In the genomic region with DNA sequence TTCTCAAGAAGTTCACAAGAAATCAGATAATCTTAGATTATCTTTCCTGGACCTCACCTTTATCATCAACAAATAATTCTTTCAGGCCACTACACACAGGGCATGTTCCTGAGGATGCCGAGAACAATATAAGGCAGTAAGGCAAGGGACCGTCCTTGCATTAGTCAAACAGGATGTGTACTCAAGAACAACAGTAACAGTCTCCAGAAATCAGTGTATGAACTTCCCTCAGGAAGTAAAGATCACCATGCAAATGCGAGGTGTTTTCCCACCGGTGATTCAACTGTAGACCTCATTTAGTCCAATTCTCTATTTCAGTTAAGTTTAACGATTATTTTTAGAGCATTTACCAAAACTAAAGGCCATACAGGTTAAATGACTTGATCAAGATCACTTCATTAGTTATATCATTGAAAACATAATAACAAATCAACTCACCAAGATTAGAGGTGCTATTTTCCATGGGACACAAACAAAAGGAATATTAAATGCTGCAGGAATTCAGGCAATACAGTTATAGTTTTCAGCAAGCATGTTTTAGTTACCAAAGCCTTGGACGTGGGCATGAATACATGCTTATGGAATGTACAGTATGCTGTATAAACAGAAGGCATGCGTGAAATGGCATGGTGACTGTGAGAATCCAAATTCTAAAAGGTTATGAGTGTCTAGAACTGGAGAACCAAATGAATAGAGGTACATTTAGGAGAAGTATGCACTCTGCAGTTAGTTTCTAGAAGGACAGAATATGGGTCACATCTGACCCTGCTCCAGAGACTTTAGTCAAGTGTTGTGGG, we compare ENCODE assay signal across 11 cellular contexts.
DNase-seq lines count a peak whose midpoint lies in the region; ATAC-seq and TF ChIP-seq lines count a peak whose summit lies in the region.
"Had no signal": no experiment of that assay in that cellular context is flagged by ENCODE, and none has a peak within 500 bp of the region (broad histone marks: within the 10 kb centered on the region; RNA-seq: fewer than 3 reads in every experiment).

No MANE protein-coding gene starts in this region.

- no peaks in the 10 kb centered on the region for H3K36me3 ChIP-seq in CD8-positive, alpha-beta memory T cell (ENCODE audit: insufficient read depth, low read length)

- H3K9me3 ChIP-seq in CD8-positive, alpha-beta memory T cell (ENCODE audit: low read length): no peaks in the 10 kb centered on the region

- CTCF ChIA-PET in CD8-positive, alpha-beta memory T cell (lab: Charles Lee): no interaction called here

- DNase-seq in ELR (ENCODE audit: low read depth): peak; percentile 8
- DNase-seq in fibroblast of villous mesenchyme (ENCODE audit: low read depth): peak; percentile 21
- DNase-seq in NCI-H226: no peak
- DNase-seq in NCI-H526 (lab: John Stamatoyannopoulos, UW): no peak
- no peak for DNase-seq in HCEC 1CT
- no peak for DNase-seq in CD8-positive, alpha-beta memory T cell
- DNase-seq: activated T-cell treated with anti-CD3 and anti-CD28 coated beads, Interleukin-2, amount 50 U/mL, for 72 hours; GOT3; NCI-H1048 had no signal

- no peak overlapping the region for H3K27ac ChIP-seq in CD8-positive, alpha-beta memory T cell (ENCODE audit: low read depth, low read length)

- no peaks in the 10 kb centered on the region for H3K27me3 ChIP-seq in CD8-positive, alpha-beta memory T cell (ENCODE audit: insufficient read depth, low read length, poor library complexity, severe bottlenecking)

- no peak overlapping the region for H3K4me3 ChIP-seq in fibroblast of villous mesenchyme (ENCODE audit: low read depth, low read length)
- H3K4me3 ChIP-seq in CD8-positive, alpha-beta memory T cell (ENCODE audit: low read length): no peak overlapping the region

- H3K4me1 ChIP-seq in CD8-positive, alpha-beta memory T cell (ENCODE audit: insufficient read depth, low read length): no peaks in the 10 kb centered on the region

- H3K4me3 Mint-ChIP-seq in CD8-positive, alpha-beta memory T cell: no peak overlapping the region

- H3K36me3 Mint-ChIP-seq in CD8-positive, alpha-beta memory T cell: no peaks in the 10 kb centered on the region

- no peak for TF ChIP-seq CTCF in fibroblast of villous mesenchyme (IDR thresholded peaks at IDR 0.05; ENCODE audit: insufficient read depth, low read depth, low read length)

- H3K4me1 Mint-ChIP-seq in CD8-positive, alpha-beta memory T cell: peaks cover 5 to 10% (median 9%) of the 10 kb centered on the region in 3 donors

- no peaks in the 10 kb centered on the region for H3K9me3 Mint-ChIP-seq in CD8-positive, alpha-beta memory T cell
- H3K9me3 Mint-ChIP-seq: activated T-cell treated with anti-CD3 and anti-CD28 coated beads, Interleukin-2, amount 50 U/mL, for 72 hours had no signal

- POLR2A ChIA-PET in CD8-positive, alpha-beta memory T cell (lab: Charles Lee): no interaction called here

- peak; percentile 52 for ATAC-seq in GM21515 (IDR thresholded peaks at IDR 0.05; ENCODE audit: unreplicated experiment)
- ATAC-seq in HG03460 (IDR thresholded peaks at IDR 0.05; ENCODE audit: unreplicated experiment): peak; percentile 50

- H3K27me3 Mint-ChIP-seq in CD8-positive, alpha-beta memory T cell: peaks cover 19 to 53% of the 10 kb centered on the region in 2 donors

- H3K27ac Mint-ChIP-seq in CD8-positive, alpha-beta memory T cell: no peak overlapping the region
- H3K27ac Mint-ChIP-seq: activated T-cell treated with anti-CD3 and anti-CD28 coated beads, Interleukin-2, amount 50 U/mL, for 72 hours had no signal

Comparison
In these comparisons a context has a peak if more than half of its experiments do, and no peak if none do; other contexts are left out.
1. DNase-seq: peak in ELR (single experiment) and fibroblast of villous mesenchyme (single experiment); none in NCI-H226 (single experiment), NCI-H526 (0 of 2), HCEC 1CT (single experiment) and CD8-positive, alpha-beta memory T cell (0 of 5).